29 cellular contexts compared by ENCODE assay signal in genomic region chr14:31596691-31597090, GRCh38.
"Had no signal": no experiment of that assay in that cellular context is flagged by ENCODE, and none has a peak within 500 bp of the region (broad histone marks: within the 10 kb centered on the region; RNA-seq: fewer than 3 reads in every experiment).

No MANE protein-coding gene starts in this region.

- H3K27me3 Mint-ChIP-seq: activated CD4-positive, alpha-beta memory T cell treated with anti-CD3 and anti-CD28 coated beads, Interleukin-2, amount 10 ng/mL, durations not matched to agents 7 days and 5 days; activated CD4-positive, alpha-beta T cell treated with anti-CD3 and anti-CD28 coated beads, Interleukin-2, amount 10 ng/mL, durations not matched to agents 24 days and 14 days; activated T-cell treated with anti-CD3 and anti-CD28 coated beads, Interleukin-2, amount 50 U/mL, for 24 hours; activated T-helper 17 cell treated with anti-CD3 and anti-CD28 coated beads, Interleukin-2, amount 50 U/mL, for 72 hours; progenitor cell of endocrine pancreas; stimulated activated memory B cell treated with anti-CD40 and anti-IgM and Interleukin-4, amounts not matched to agents 10 μg/mL and 1 μg/mL and 100 μg/mL, for 72 hours; stimulated activated naive CD8-positive, alpha-beta T cell treated with anti-CD3 and anti-CD28 coated beads, Interleukin-15, amount 100 ng/mL, for 72 hours; type B pancreatic cell had no signal

- H3K4me3 Mint-ChIP-seq: activated CD4-positive, alpha-beta memory T cell treated with anti-CD3 and anti-CD28 coated beads, Interleukin-2, amount 10 ng/mL, durations not matched to agents 7 days and 5 days; activated CD4-positive, alpha-beta T cell treated with anti-CD3 and anti-CD28 coated beads, Interleukin-2, amount 10 ng/mL, durations not matched to agents 24 days and 14 days; activated T-cell treated with anti-CD3 and anti-CD28 coated beads, Interleukin-2, amount 50 U/mL, for 24 hours; activated T-helper 17 cell treated with anti-CD3 and anti-CD28 coated beads, Interleukin-2, amount 50 U/mL, for 72 hours; endodermal cell; nephron; stimulated activated memory B cell treated with anti-CD40 and anti-IgM and Interleukin-4, amounts not matched to agents 10 μg/mL and 1 μg/mL and 100 μg/mL, for 72 hours; stimulated activated naive CD8-positive, alpha-beta T cell treated with anti-CD3 and anti-CD28 coated beads, Interleukin-15, amount 100 ng/mL, for 72 hours; T-helper 1 cell treated with Interleukin-12 subunit alpha and Interleukin-12 subunit beta and Interleukin-4 antibody, amounts not matched to agents 30 μg/mL and 1 μg/mL, for 36 hours; type B pancreatic cell had no signal

- H3K4me2 ChIP-seq: smooth muscle cell had no signal

- H3K27ac ChIP-seq: body of pancreas, coronary artery, uterus, WERI-Rb-1 had no signal

- H3K9me3 Mint-ChIP-seq: activated CD4-positive, alpha-beta T cell treated with anti-CD3 and anti-CD28 coated beads, Interleukin-2, amount 10 ng/mL, durations not matched to agents 24 days and 14 days; stimulated activated naive CD8-positive, alpha-beta T cell treated with anti-CD3 and anti-CD28 coated beads, Interleukin-15, amount 100 ng/mL, for 72 hours; T-helper 1 cell treated with Interleukin-12 subunit alpha and Interleukin-12 subunit beta and Interleukin-4 antibody, amounts not matched to agents 30 μg/mL and 1 μg/mL, for 36 hours; type B pancreatic cell had no signal

- H3K4me3 ChIP-seq: body of pancreas, coronary artery, smooth muscle cell, uterus had no signal

- H3K4me1 ChIP-seq: body of pancreas, uterus had no signal

- H3K27ac Mint-ChIP-seq: activated CD4-positive, alpha-beta memory T cell treated with anti-CD3 and anti-CD28 coated beads, Interleukin-2, amount 10 ng/mL, durations not matched to agents 7 days and 5 days; activated CD4-positive, alpha-beta T cell treated with anti-CD3 and anti-CD28 coated beads, Interleukin-2, amount 10 ng/mL, durations not matched to agents 24 days and 14 days; activated T-cell treated with anti-CD3 and anti-CD28 coated beads, Interleukin-2, amount 50 U/mL, for 24 hours; activated T-helper 17 cell treated with anti-CD3 and anti-CD28 coated beads, Interleukin-2, amount 50 U/mL, for 72 hours; endodermal cell; nephron; progenitor cell of endocrine pancreas; stimulated activated memory B cell treated with anti-CD40 and anti-IgM and Interleukin-4, amounts not matched to agents 10 μg/mL and 1 μg/mL and 100 μg/mL, for 72 hours; stimulated activated naive CD8-positive, alpha-beta T cell treated with anti-CD3 and anti-CD28 coated beads, Interleukin-15, amount 100 ng/mL, for 72 hours; T-helper 1 cell treated with Interleukin-12 subunit alpha and Interleukin-12 subunit beta and Interleukin-4 antibody, amounts not matched to agents 30 μg/mL and 1 μg/mL, for 36 hours; type B pancreatic cell had no signal

- H3K4me1 Mint-ChIP-seq: activated CD4-positive, alpha-beta memory T cell treated with anti-CD3 and anti-CD28 coated beads, Interleukin-2, amount 10 ng/mL, durations not matched to agents 7 days and 5 days; activated CD4-positive, alpha-beta T cell treated with anti-CD3 and anti-CD28 coated beads, Interleukin-2, amount 10 ng/mL, durations not matched to agents 24 days and 14 days; activated T-helper 17 cell treated with anti-CD3 and anti-CD28 coated beads, Interleukin-2, amount 50 U/mL, for 72 hours; stimulated activated naive CD8-positive, alpha-beta T cell treated with anti-CD3 and anti-CD28 coated beads, Interleukin-15, amount 100 ng/mL, for 72 hours had no signal

- H3K36me3 ChIP-seq: uterus, WERI-Rb-1 had no signal

- DNase-seq: activated CD4-positive, alpha-beta memory T cell treated with anti-CD3 and anti-CD28 coated beads, Interleukin-2, amount 10 ng/mL, durations not matched to agents 7 days and 5 days; activated CD4-positive, alpha-beta T cell treated with anti-CD3 and anti-CD28 coated beads, Interleukin-2, amount 10 ng/mL, durations not matched to agents 24 days and 14 days; activated CD4-positive, CD25-positive, alpha-beta regulatory T cell treated with anti-CD3 and anti-CD28 coated beads, Interleukin-2, amount 50 U/mL, for 72 hours; activated CD8-positive, alpha-beta memory T cell treated with anti-CD3 and anti-CD28 coated beads, Interleukin-2, amount 50 U/mL, for 48 hours; activated gamma-delta T cell treated with Interleukin-2 at 50 U/mL for 16 hours; activated naive CD4-positive, alpha-beta T cell treated with anti-CD3 and anti-CD28 coated beads, Interleukin-2, amount 50 U/mL, for 16 hours; activated T-cell treated with anti-CD3 and anti-CD28 coated beads, Interleukin-2, amount 50 U/mL, for 24 hours; body of pancreas; endodermal cell; left cardiac atrium; left ventricle myocardium superior; stimulated activated CD4-positive, alpha-beta T cell treated with anti-CD3 and anti-CD28 coated beads, Interleukin-1b, Interleukin-23, amount 100 ng/mL, for 48 hours; stimulated activated CD4-positive, alpha-beta T cell treated with anti-CD3 and anti-CD28 coated beads, Interleukin-4, amount 100 ng/mL, for 4 hours; stimulated activated CD8-positive, alpha-beta memory T cell treated with anti-CD3 and anti-CD28 coated beads, Interleukin-4, amount 100 ng/mL, for 48 hours; stimulated activated naive CD8-positive, alpha-beta T cell treated with anti-CD3 and anti-CD28 coated beads, Interleukin-15, amount 100 ng/mL, for 72 hours; substantia nigra; T-helper 9 cell; uterus; WERI-Rb-1 had no signal

- H3K9me3 ChIP-seq: body of pancreas, uterus had no signal

- H3K27me3 ChIP-seq: body of pancreas, uterus had no signal

- ATAC-seq: activated T-helper 17 cell treated with anti-CD3 and anti-CD28 coated beads, Interleukin-2, amount 50 U/mL, for 72 hours; body of pancreas; esophagus mucosa; left cardiac atrium; left ventricle myocardium superior; sciatic nerve; stimulated activated memory B cell treated with anti-CD40 and anti-IgM and Interleukin-4, amounts not matched to agents 10 μg/mL and 1 μg/mL and 100 μg/mL, for 72 hours; stimulated activated naive CD8-positive, alpha-beta T cell treated with anti-CD3 and anti-CD28 coated beads, Interleukin-15, amount 100 ng/mL, for 72 hours had no signal
